8 cellular contexts compared by ENCODE assay signal in the genomic region with DNA sequence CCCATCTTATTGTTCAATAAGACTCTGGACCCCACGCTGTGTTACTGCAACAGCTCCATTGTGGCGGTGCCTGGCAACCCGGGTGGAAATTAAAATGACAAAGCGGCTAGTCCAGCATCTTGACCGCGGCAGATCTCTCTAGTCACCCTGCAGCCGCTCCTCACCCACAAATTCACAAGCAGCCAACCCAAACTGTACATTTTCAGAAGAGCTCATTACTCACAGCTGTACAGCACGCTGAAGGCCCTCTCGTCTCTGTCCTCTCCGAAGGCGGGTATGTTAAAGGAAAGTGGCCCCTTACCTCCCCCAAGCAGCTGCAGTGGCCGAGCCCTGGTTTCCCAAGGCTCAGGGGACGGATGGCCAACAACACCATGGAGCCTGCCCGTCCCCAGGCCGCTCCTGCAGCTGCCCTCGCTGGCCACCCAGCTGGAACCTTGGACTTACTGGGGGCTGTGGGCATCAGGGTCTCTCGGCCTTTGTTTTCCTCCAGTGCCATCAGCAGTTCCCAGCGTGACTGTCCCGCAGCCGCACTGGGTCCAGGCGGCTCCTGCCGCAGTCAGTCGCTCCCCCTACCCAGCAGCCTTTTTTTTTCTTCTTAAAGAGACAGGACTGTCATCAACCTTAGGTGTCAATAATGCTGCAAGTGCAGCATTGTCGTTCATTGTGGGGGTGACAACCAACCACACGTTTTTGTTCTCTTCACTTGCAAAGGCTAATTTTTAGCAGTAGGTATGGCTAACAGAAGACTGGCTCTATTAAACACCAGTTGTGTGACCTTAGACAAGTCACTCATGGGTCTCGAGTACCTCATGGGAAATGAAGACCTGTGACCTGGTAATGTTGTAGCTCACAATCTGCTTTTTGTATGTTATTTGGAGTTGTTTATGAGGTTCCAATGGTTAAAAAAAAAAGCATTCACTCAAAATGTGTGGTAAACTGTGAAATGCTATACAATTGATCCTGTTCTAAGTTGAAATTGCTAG. TPM values are rescaled to one million over a fixed set of nuclear protein-coding genes. Genes with fewer than 3 reads are reported as not detected.
DNase-seq lines count a peak whose midpoint lies in the region; ATAC-seq and TF ChIP-seq lines count a peak whose summit lies in the region.

TSS of gene SACS (minus strand) at position 532 of the 983 bp plus-strand sequence. CDS start 22,463 bp downstream, outside the sequence.

- TF ChIP-seq CTCF in astrocyte of the spinal cord (IDR thresholded peaks at IDR 0.05; ENCODE audit: low read depth, low read length): no peak

- no peak for ATAC-seq in HG03442 (IDR thresholded peaks at IDR 0.05; ENCODE audit: unreplicated experiment)

- H3K4me3 ChIP-seq in astrocyte of the spinal cord (ENCODE audit: low read depth, low read length): peak within 1 kb of the TSS; percentile 63

- in situ Hi-C loops in astrocyte of the spinal cord (cut with HindIII; ENCODE audit: low sequenced_read_pairs): no loop called here

- peak; percentile 21 for DNase-seq in DMS79 treated with DMSO at 0.1 percent for 48 hours (lab: John Stamatoyannopoulos, UW)
- DNase-seq in NCI-H1105 treated with DMSO at 0.1 percent for 48 hours (lab: John Stamatoyannopoulos, UW): peak; percentile 51
- peak; percentile 65 for DNase-seq in astrocyte of the spinal cord (ENCODE audit: low read depth, low spot score)
- peak in 46 of 51 donors; percentile 8 to 84 (median 49) for DNase-seq in hypothalamus (lab: John Stamatoyannopoulos, UW)
- DNase-seq in pulmonary artery endothelial cell (ENCODE audit: low read depth, low spot score): no peak
- DNase-seq in GM19240 (ENCODE audit: insufficient read length, low spot score): no peak
- no peak for DNase-seq in NCI-H2196 (lab: John Stamatoyannopoulos, UW; ENCODE audit: unreplicated experiment)

RNA-seq across cellular contexts. Expression of gene SACS, which starts in this region (rescaled TPM):
- 110 and 150 TPM in 2 replicates for total RNA-seq in pulmonary artery endothelial cell

Comparison
In these comparisons a context has a peak if more than half of its experiments do, and no peak if none do; other contexts are left out.
1. DNase-seq: peak in DMS79 treated with DMSO at 0.1 percent for 48 hours (single experiment), NCI-H1105 treated with DMSO at 0.1 percent for 48 hours (single experiment), astrocyte of the spinal cord (single experiment) and hypothalamus (46 of 51); none in pulmonary artery endothelial cell (single experiment), GM19240 (single experiment) and NCI-H2196 (single experiment).